In the genomic region with DNA sequence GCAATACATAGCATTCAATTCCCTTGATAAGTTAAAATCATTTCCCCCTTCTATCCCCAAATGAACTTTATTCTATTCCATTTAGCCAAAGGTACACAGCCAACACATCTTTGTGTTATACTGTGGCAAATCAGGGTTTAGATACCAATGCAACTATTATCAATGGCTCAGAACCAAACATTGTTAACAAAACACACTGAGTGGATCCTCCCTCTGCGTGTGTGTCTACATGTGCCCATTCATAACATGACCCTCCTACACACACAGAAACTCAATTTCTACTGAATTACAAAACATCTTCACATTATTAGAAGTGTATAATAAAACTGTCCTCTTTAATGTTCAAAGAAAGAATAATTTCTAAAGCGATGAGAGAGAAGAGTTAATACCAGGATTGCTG, we compare ENCODE assay signal across 8 cellular contexts. TPM values are rescaled to one million over a fixed set of nuclear protein-coding genes. Genes with fewer than 3 reads are reported as not detected.
DNase-seq lines count a peak whose midpoint lies in the region; ATAC-seq and TF ChIP-seq lines count a peak whose summit lies in the region.

No MANE protein-coding gene starts in this region.

- H2AFZ ChIP-seq in PC-3 (ENCODE audit: low read length) = peak overlapping the region; percentile 84

- H3K9me2 ChIP-seq in PC-3 (replicated peaks; ENCODE audit: low read length) = no peaks in the 10 kb centered on the region

- H3K4me2 ChIP-seq in PC-3 (ENCODE audit: low read length) = peak overlapping the region; percentile 84

- peaks cover 24% of the 10 kb centered on the region; the same call in 1 of the 2 replicates for H3K79me2 ChIP-seq in PC-3 (ENCODE audit: low read length)

- intact Hi-C loops in PC-3 (cut with micrococcal nuclease) (loop anchor here (5.0 kb wide), 1 partner anchor 57 kb away; no protein-coding TSS in a partner anchor), psoas muscle (cut with DNase I) (loop anchor here in 1 of 2 donors (5.0 kb wide), 1 partner anchor 62 kb away; no protein-coding TSS in a partner anchor)

- H3K9me3 ChIP-seq in PC-3 (ENCODE audit: low read length) = no peaks in the 10 kb centered on the region
- H3K9me3 ChIP-seq in psoas muscle = no peaks in the 10 kb centered on the region

- WGBS in psoas muscle, 3 donors = 39 to 52% (median 50%) methylated on average over 2 of the region's 2 CpGs

- H4K20me1 ChIP-seq in PC-3 (ENCODE audit: low read length) = no peaks in the 10 kb centered on the region

- H3K4me1 ChIP-seq in PC-3 (ENCODE audit: insufficient read depth, low read length) (peaks cover 21% of the 10 kb centered on the region), psoas muscle (peaks cover 24% of the 10 kb centered on the region)

- ATAC-seq in PC-3 = no peak
- no peak for ATAC-seq in psoas muscle
- ATAC-seq in left lobe of liver = no peak
- no peak for ATAC-seq in GM21576 (IDR thresholded peaks at IDR 0.05; ENCODE audit: unreplicated experiment)

- DNase-seq in GM06990 (ENCODE audit: extremely low read depth, insufficient read length) = no peak
- DNase-seq in PC-3 = no peak
- peak; percentile 13 for DNase-seq in epithelial cell of esophagus (ENCODE audit: low read depth)
- DNase-seq in psoas muscle = no peak
- no peak for DNase-seq in left lobe of liver (ENCODE audit: low spot score)
- no peak for DNase-seq in DMS153 treated with DMSO at 0.1 percent for 48 hours (lab: John Stamatoyannopoulos, UW; ENCODE audit: unreplicated experiment)
- DNase-seq in EL = no peak

- H3F3A ChIP-seq in PC-3 (ENCODE audit: low read length, unreplicated experiment) = no peaks in the 10 kb centered on the region

- TF ChIP-seq CTCF in GM06990 (IDR thresholded peaks at IDR 0.05; ENCODE audit: insufficient read depth, low read length, poor library complexity, severe bottlenecking) (no peak), PC-3 (conservative IDR thresholded peaks at IDR 0.05; ENCODE audit: low read depth, low read length) (no peak), epithelial cell of esophagus (IDR thresholded peaks at IDR 0.05; ENCODE audit: insufficient read depth, low read depth, low read length, missing control alignments) (no peak), psoas muscle (IDR thresholded peaks at IDR 0.05) (no peak)

- H3K4me3 ChIP-seq in GM06990 (replicated peaks; ENCODE audit: low read depth, low read length) = peak overlapping the region; percentile 73
- H3K4me3 ChIP-seq in PC-3 (ENCODE audit: low read length) = peak overlapping the region; percentile 74
- peak overlapping the region; percentile 86 for H3K4me3 ChIP-seq in epithelial cell of esophagus (ENCODE audit: low read length)
- H3K4me3 ChIP-seq in psoas muscle = peak overlapping the region; percentile 76

- H3K27me3 ChIP-seq in GM06990 (replicated peaks; ENCODE audit: control insufficient read depth, insufficient read depth, low read length) = no peaks in the 10 kb centered on the region
- no peaks in the 10 kb centered on the region for H3K27me3 ChIP-seq in PC-3 (ENCODE audit: low read length)
- no peaks in the 10 kb centered on the region for H3K27me3 ChIP-seq in psoas muscle (ENCODE audit: insufficient read depth in 3 of 3, low read length in 2 of 3)

- POLR2A ChIA-PET in PC-3 (lab: Charles Lee; ENCODE audit: unreplicated experiment) = no interaction called here

- CTCF ChIA-PET in PC-3 (lab: Charles Lee) = interaction anchor here (0.7 kb wide), 1 partner anchor 366 kb away, joined by 5 read pairs; no protein-coding TSS in a partner anchor

- BruUV-seq in PC-3 (replicated peaks; lab: Mats Ljungman, UMichigan) = TSS peak; percentile 61

- H3K36me3 ChIP-seq in GM06990 (ENCODE audit: control insufficient read depth, insufficient read depth, low read length) = no peaks in the 10 kb centered on the region
- no peaks in the 10 kb centered on the region for H3K36me3 ChIP-seq in PC-3 (ENCODE audit: low read depth, low read length)
- no peaks in the 10 kb centered on the region for H3K36me3 ChIP-seq in psoas muscle (ENCODE audit: insufficient read depth in 1 of 2, low read depth in 1 of 2)

- H3K27ac ChIP-seq in PC-3 (ENCODE audit: low read length) (no peak overlapping the region), psoas muscle (peak overlapping the region; percentile 78)

- no peak overlapping the region; the same call in 1 of the 2 replicates for H3K9ac ChIP-seq in PC-3 (ENCODE audit: low read length)

RNA-seq across cellular contexts. Expression of gene TTBK2, which starts 1.3 kb away (rescaled TPM):
- total RNA-seq in PC-3 (2014; rRNA removed) = 3.5 and 6.0 TPM in 2 replicates
- 10 to 100 TPM; 15.8 to 23.0 (median 20.8) TPM for total RNA-seq in psoas muscle
- 1 to 10 TPM; 1.4 to 7.9 (median 4.0) TPM for polyA plus RNA-seq in psoas muscle
- total RNA-seq in left lobe of liver = 6.6 TPM
